In genomic region chr17:80485846-80486245, GRCh38 we compare ENCODE assay signal across 1 cellular context.
A peak's percentile ranks its signal among the peaks of the same experiment; 100 is the strongest.
TF ChIP-seq lines count a peak whose summit lies in the region.

No MANE protein-coding gene starts in this region.

TF ChIP-seq in GM12878, 131 proteins besides CTCF, POLR2A, EP300 and RAD21:
- TF ChIP-seq TCF12 (IDR thresholded peaks at IDR 0.05; ENCODE audit: low read depth, low read length), result peak; percentile 74
- no peak for TF ChIP-seq MTA3 (IDR thresholded peaks at IDR 0.05; ENCODE audit: borderline replicate concordance, low read length)
- TF ChIP-seq CREM (IDR thresholded peaks at IDR 0.05; ENCODE audit: low read depth), result peak; percentile 23; the same call in 1 of the 2 replicates
- peak; percentile 52 for TF ChIP-seq MEF2B (IDR thresholded peaks at IDR 0.05; ENCODE audit: partially characterized antibody, poor library complexity, severe bottlenecking)
- no peak for TF ChIP-seq E2F4 (IDR thresholded peaks at IDR 0.05; ENCODE audit: low read depth, low read length)
TF ChIP-seq in GM12878: peak in this region for 3.
